ENCODE assay signal across 11 cellular contexts in the genomic region with DNA sequence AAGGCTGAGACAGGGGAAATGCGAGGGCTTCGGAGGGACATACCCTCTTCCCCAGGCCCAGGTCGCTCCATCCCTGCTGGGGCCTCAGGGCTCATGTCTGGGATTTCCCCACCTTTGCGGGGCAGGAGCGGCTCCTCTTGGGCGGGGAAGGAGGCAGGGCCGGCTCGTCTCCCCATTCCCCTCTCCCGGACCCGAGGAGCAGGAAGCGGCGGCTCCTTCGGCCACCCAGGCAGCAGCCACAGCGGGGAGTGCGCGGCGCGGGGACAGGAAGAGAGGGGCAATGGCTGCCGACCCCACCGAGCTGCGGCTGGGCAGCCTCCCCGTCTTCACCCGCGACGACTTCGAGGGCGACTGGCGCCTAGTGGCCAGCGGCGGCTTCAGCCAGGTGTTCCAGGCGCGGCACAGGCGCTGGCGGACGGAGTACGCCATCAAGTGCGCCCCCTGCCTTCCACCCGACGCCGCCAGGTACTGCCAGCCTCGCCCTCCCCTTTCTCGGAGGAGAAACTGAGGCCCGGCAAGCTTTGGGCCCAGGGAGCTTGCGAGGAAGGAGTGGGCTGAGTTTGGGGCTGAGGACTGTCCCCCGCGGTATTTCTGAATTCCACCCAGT. TPM values are rescaled to one million over a fixed set of nuclear protein-coding genes. Genes with fewer than 3 reads are reported as not detected.
DNase-seq lines count a peak whose midpoint lies in the region; ATAC-seq and TF ChIP-seq lines count a peak whose summit lies in the region.
"Had no signal": no experiment of that assay in that cellular context is flagged by ENCODE, and none has a peak within 500 bp of the region (broad histone marks: within the 10 kb centered on the region; RNA-seq: fewer than 3 reads in every experiment).

A gene with protein sequence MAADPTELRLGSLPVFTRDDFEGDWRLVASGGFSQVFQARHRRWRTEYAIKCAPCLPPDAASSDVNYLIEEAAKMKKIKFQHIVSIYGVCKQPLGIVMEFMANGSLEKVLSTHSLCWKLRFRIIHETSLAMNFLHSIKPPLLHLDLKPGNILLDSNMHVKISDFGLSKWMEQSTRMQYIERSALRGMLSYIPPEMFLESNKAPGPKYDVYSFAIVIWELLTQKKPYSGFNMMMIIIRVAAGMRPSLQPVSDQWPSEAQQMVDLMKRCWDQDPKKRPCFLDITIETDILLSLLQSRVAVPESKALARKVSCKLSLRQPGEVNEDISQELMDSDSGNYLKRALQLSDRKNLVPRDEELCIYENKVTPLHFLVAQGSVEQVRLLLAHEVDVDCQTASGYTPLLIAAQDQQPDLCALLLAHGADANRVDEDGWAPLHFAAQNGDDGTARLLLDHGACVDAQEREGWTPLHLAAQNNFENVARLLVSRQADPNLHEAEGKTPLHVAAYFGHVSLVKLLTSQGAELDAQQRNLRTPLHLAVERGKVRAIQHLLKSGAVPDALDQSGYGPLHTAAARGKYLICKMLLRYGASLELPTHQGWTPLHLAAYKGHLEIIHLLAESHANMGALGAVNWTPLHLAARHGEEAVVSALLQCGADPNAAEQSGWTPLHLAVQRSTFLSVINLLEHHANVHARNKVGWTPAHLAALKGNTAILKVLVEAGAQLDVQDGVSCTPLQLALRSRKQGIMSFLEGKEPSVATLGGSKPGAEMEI (plus strand): TSS at position 175 of the 607 bp plus-strand sequence. CDS start 106 bp downstream, at position 281.

- peak within 1 kb of the TSS in 2 of 3 experiments; percentile 25 to 45 for H3K4me3 ChIP-seq in mammary epithelial cell (replicated peaks in 1 of 3; ENCODE audit: insufficient read depth in 1 of 3, low read depth in 2 of 3, low read length in 3 of 3)
- H3K4me3 ChIP-seq in transverse colon = peak within 1 kb of the TSS in 2 of 4 donors; percentile 14 to 32

- no TSS peak for BruUV-seq in mammary epithelial cell (replicated peaks; lab: Mats Ljungman, UMichigan)

- H3K27me3 ChIP-seq in mammary epithelial cell (ENCODE audit: insufficient read depth, low read length) = no peaks in the 10 kb centered on the region
- peaks cover 33% of the 10 kb centered on the region for H3K27me3 ChIP-seq in transverse colon

- peak; percentile 4 for DNase-seq in activated naive CD8-positive, alpha-beta T cell treated with anti-CD3 and anti-CD28 coated beads for 36 hours
- no peak for DNase-seq in activated naive CD8-positive, alpha-beta T cell treated with anti-CD3 and anti-CD28 coated beads, Interleukin-2, amount 50 U/mL, for 24 hours
- DNase-seq in mammary epithelial cell (no peak), kidney tubule cell (ENCODE audit: low spot score) (peak; percentile 43), transverse colon (peak; percentile 19)
- DNase-seq in activated CD4-positive, alpha-beta memory T cell treated with anti-CD3 and anti-CD28 coated beads for 36 hours = no peak
- DNase-seq: naive thymus-derived CD4-positive, alpha-beta T cell; NCI-H1417 treated with DMSO at 0.1 percent for 48 hours had no signal

- H3K4me1 ChIP-seq in mammary epithelial cell (ENCODE audit: insufficient read depth, low read length) (peaks cover 41% of the 10 kb centered on the region), transverse colon (peaks cover 0 to 9% (median 5%) of the 10 kb centered on the region in 4 donors)

- 25% methylated on average over 23 of the region's 46 CpGs for WGBS in mammary epithelial cell (ENCODE audit: low coverage, missing lambda C conversion rate)
- WGBS in transverse colon (ENCODE audit: low coverage in 1 of 2), 2 donors = 20% methylated on average over 40 of the region's 46 CpGs; no CpG with 5 or more reads in 1 of the 2 donors

- H3K9me3 Mint-ChIP-seq in activated naive CD8-positive, alpha-beta T cell treated with anti-CD3 and anti-CD28 coated beads for 36 hours = no peaks in the 10 kb centered on the region
- H3K9me3 Mint-ChIP-seq in activated naive CD8-positive, alpha-beta T cell treated with anti-CD3 and anti-CD28 coated beads, Interleukin-2, amount 50 U/mL, for 24 hours = no peaks in the 10 kb centered on the region
- H3K9me3 Mint-ChIP-seq in activated CD4-positive, alpha-beta memory T cell treated with anti-CD3 and anti-CD28 coated beads for 36 hours = no peaks in the 10 kb centered on the region
- H3K9me3 Mint-ChIP-seq: activated naive CD4-positive, alpha-beta T cell treated with anti-CD3 and anti-CD28 coated beads, Interleukin-2, amount 50 U/mL, for 72 hours; naive thymus-derived CD4-positive, alpha-beta T cell had no signal

- peak within 1 kb of the TSS; percentile 51 for H3K4me2 ChIP-seq in mammary epithelial cell (ENCODE audit: insufficient read depth, low read depth, low read length)

- dilution Hi-C loops in mammary epithelial cell (cut with HindIII; ENCODE audit: low sequenced_read_pairs) = loop anchor here (5.0 kb wide), 3 partner anchors 40 to 125 kb away; no protein-coding TSS in a partner anchor

- ATAC-seq in activated naive CD8-positive, alpha-beta T cell treated with anti-CD3 and anti-CD28 coated beads, Interleukin-2, amount 50 U/mL, for 24 hours = no peak
- no peak for ATAC-seq in HG02970 (IDR thresholded peaks at IDR 0.05; ENCODE audit: low FRiP score, unreplicated experiment)
- ATAC-seq in GM21786 (IDR thresholded peaks at IDR 0.05; ENCODE audit: unreplicated experiment) = no peak
- ATAC-seq: naive thymus-derived CD4-positive, alpha-beta T cell had no signal

- POLR2A ChIA-PET in activated CD4-positive, alpha-beta memory T cell treated with anti-CD3 and anti-CD28 coated beads for 36 hours (lab: Charles Lee) = no interaction called here

- no peaks in the 10 kb centered on the region for H4K20me1 ChIP-seq in mammary epithelial cell (ENCODE audit: insufficient read depth, low read length)

- no peaks in the 10 kb centered on the region for H3K79me2 ChIP-seq in mammary epithelial cell (ENCODE audit: insufficient read depth, low read length)

- TF ChIP-seq POLR2A in transverse colon (IDR thresholded peaks at IDR 0.05) = no peak

- peak within 1 kb of the TSS; percentile 85 for H3K27ac ChIP-seq in mammary epithelial cell (ENCODE audit: insufficient read depth, low read depth, low read length)
- H3K27ac ChIP-seq in transverse colon = no peak within 1 kb of the TSS

- CTCF ChIA-PET in mammary epithelial cell (lab: Charles Lee; ENCODE audit: low non-redundant PET) = no interaction called here
- CTCF ChIA-PET in activated CD4-positive, alpha-beta memory T cell treated with anti-CD3 and anti-CD28 coated beads for 36 hours (lab: Charles Lee) = no interaction called here

- H3K9me3 ChIP-seq in mammary epithelial cell (replicated peaks; ENCODE audit: insufficient read depth, low read length) = no peaks in the 10 kb centered on the region
- no peaks in the 10 kb centered on the region for H3K9me3 ChIP-seq in transverse colon

- in situ Hi-C loops in mammary epithelial cell (cut with MboI; ENCODE audit: low sequenced_read_pairs in 2 of 2) (loop anchor here in 1 of 2 donors (10.0 kb wide), 1 partner anchor 73 kb away; a partner anchor contains a TSS), transverse colon (cut with MboI; ENCODE audit: low pct_ligation_motif_present in 1 of 4, low pct_unique_long_range_greater_than_20kb in 1 of 4, low sequenced_read_pairs in 3 of 4) (no loop called here)

- H3K27ac Mint-ChIP-seq in activated naive CD8-positive, alpha-beta T cell treated with anti-CD3 and anti-CD28 coated beads for 36 hours = no peak within 1 kb of the TSS
- H3K27ac Mint-ChIP-seq in activated naive CD8-positive, alpha-beta T cell treated with anti-CD3 and anti-CD28 coated beads, Interleukin-2, amount 50 U/mL, for 24 hours = no peak within 1 kb of the TSS
- H3K27ac Mint-ChIP-seq in activated CD4-positive, alpha-beta memory T cell treated with anti-CD3 and anti-CD28 coated beads for 36 hours = no peak within 1 kb of the TSS
- H3K27ac Mint-ChIP-seq: activated naive CD4-positive, alpha-beta T cell treated with anti-CD3 and anti-CD28 coated beads, Interleukin-2, amount 50 U/mL, for 72 hours; naive thymus-derived CD4-positive, alpha-beta T cell had no signal

- no peaks in the 10 kb centered on the region for H3K27me3 Mint-ChIP-seq in activated naive CD8-positive, alpha-beta T cell treated with anti-CD3 and anti-CD28 coated beads for 36 hours
- H3K27me3 Mint-ChIP-seq in activated naive CD8-positive, alpha-beta T cell treated with anti-CD3 and anti-CD28 coated beads, Interleukin-2, amount 50 U/mL, for 24 hours = no peaks in the 10 kb centered on the region
- peaks cover 3% of the 10 kb centered on the region for H3K27me3 Mint-ChIP-seq in activated CD4-positive, alpha-beta memory T cell treated with anti-CD3 and anti-CD28 coated beads for 36 hours

- peaks cover 2% of the 10 kb centered on the region for H3K36me3 Mint-ChIP-seq in activated naive CD8-positive, alpha-beta T cell treated with anti-CD3 and anti-CD28 coated beads for 36 hours
- H3K36me3 Mint-ChIP-seq in activated naive CD8-positive, alpha-beta T cell treated with anti-CD3 and anti-CD28 coated beads, Interleukin-2, amount 50 U/mL, for 24 hours (ENCODE audit: low read depth) = peaks cover 2% of the 10 kb centered on the region
- H3K36me3 Mint-ChIP-seq in activated CD4-positive, alpha-beta memory T cell treated with anti-CD3 and anti-CD28 coated beads for 36 hours = peaks cover 2% of the 10 kb centered on the region
- H3K36me3 Mint-ChIP-seq: activated naive CD4-positive, alpha-beta T cell treated with anti-CD3 and anti-CD28 coated beads, Interleukin-2, amount 50 U/mL, for 72 hours had no signal

- H3K4me1 Mint-ChIP-seq in activated naive CD8-positive, alpha-beta T cell treated with anti-CD3 and anti-CD28 coated beads for 36 hours = no peaks in the 10 kb centered on the region
- no peaks in the 10 kb centered on the region for H3K4me1 Mint-ChIP-seq in activated naive CD8-positive, alpha-beta T cell treated with anti-CD3 and anti-CD28 coated beads, Interleukin-2, amount 50 U/mL, for 24 hours
- H3K4me1 Mint-ChIP-seq in activated CD4-positive, alpha-beta memory T cell treated with anti-CD3 and anti-CD28 coated beads for 36 hours (ENCODE audit: low read depth) = no peaks in the 10 kb centered on the region
- H3K4me1 Mint-ChIP-seq: naive thymus-derived CD4-positive, alpha-beta T cell had no signal

- TF ChIP-seq CTCF in mammary epithelial cell (conservative IDR thresholded peaks at IDR 0.05 in 1 of 2, IDR thresholded peaks at IDR 0.05 in 1 of 2; ENCODE audit: extremely low read depth in 1 of 2, insufficient read depth in 1 of 2, low read depth in 1 of 2, low read length in 2 of 2) (peak; percentile 12 to 52), transverse colon (IDR thresholded peaks at IDR 0.05) (peak in 4 of 5 experiments; percentile 24 to 40 (median 34))

- peak within 1 kb of the TSS; percentile 11 for H3K9ac ChIP-seq in mammary epithelial cell (ENCODE audit: insufficient read depth, low read length)

- peak within 1 kb of the TSS; percentile 74 for H2AFZ ChIP-seq in mammary epithelial cell (ENCODE audit: low read depth, low read length)

- intact Hi-C loops in mammary epithelial cell (cut with micrococcal nuclease) = loop anchor here (2.0 to 5.0 kb wide), 2 partner anchors 145 to 343 kb away; no protein-coding TSS in a partner anchor
- intact Hi-C loops in transverse colon (cut with DNase I; ENCODE audit: low total_unique reads) = no loop called here
- intact Hi-C loops in activated CD4-positive, alpha-beta memory T cell treated with anti-CD3 and anti-CD28 coated beads for 36 hours (cut with micrococcal nuclease) = no loop called here

- H3K36me3 ChIP-seq in mammary epithelial cell (ENCODE audit: insufficient read depth, low read length) (no peaks in the 10 kb centered on the region), transverse colon (no peaks in the 10 kb centered on the region)

- no peak for TF ChIP-seq EP300 in transverse colon (IDR thresholded peaks at IDR 0.05; ENCODE audit: low read depth)

- H3K4me3 Mint-ChIP-seq in activated naive CD8-positive, alpha-beta T cell treated with anti-CD3 and anti-CD28 coated beads for 36 hours = no peak within 1 kb of the TSS
- H3K4me3 Mint-ChIP-seq in activated naive CD8-positive, alpha-beta T cell treated with anti-CD3 and anti-CD28 coated beads, Interleukin-2, amount 50 U/mL, for 24 hours = no peak within 1 kb of the TSS
- no peak within 1 kb of the TSS for H3K4me3 Mint-ChIP-seq in activated CD4-positive, alpha-beta memory T cell treated with anti-CD3 and anti-CD28 coated beads for 36 hours
- H3K4me3 Mint-ChIP-seq: naive thymus-derived CD4-positive, alpha-beta T cell had no signal

RNA-seq across cellular contexts. Expression of the gene that starts here (rescaled TPM):
- under 1 TPM; 0.14 to 0.23 TPM for total RNA-seq in activated naive CD8-positive, alpha-beta T cell treated with anti-CD3 and anti-CD28 coated beads for 36 hours
- total RNA-seq in mammary epithelial cell = 1 to 10 TPM; 1.5 to 2.3 TPM
- polyA plus RNA-seq in mammary epithelial cell = 2.5 TPM
- 4.5 TPM for polyA minus RNA-seq in mammary epithelial cell
- 1 to 10 TPM in 1 of 4 donors, under 1 TPM in 1, not detected in 2; 0.64 to 9.7 TPM for total RNA-seq in transverse colon
- under 1 TPM; 0.07 to 0.15 TPM for total RNA-seq in activated CD4-positive, alpha-beta memory T cell treated with anti-CD3 and anti-CD28 coated beads for 36 hours

Comparison
In these comparisons a context has a peak if more than half of its experiments do, and no peak if none do; other contexts are left out.
1. Peak in DNase-seq in activated naive CD8-positive, alpha-beta T cell treated with anti-CD3 and anti-CD28 coated beads for 36 hours; RNA of the gene not detected or under 1 TPM.
2. DNase-seq: peak in kidney tubule cell (single experiment) and transverse colon (single experiment); none in activated naive CD8-positive, alpha-beta T cell treated with anti-CD3 and anti-CD28 coated beads, Interleukin-2, amount 50 U/mL, for 24 hours (single experiment), mammary epithelial cell (single experiment) and activated CD4-positive, alpha-beta memory T cell treated with anti-CD3 and anti-CD28 coated beads for 36 hours (single experiment).